Comparison of ENCODE assay signal across 8 cellular contexts in genomic region chr13:50079278-50080157, GRCh38.
DNase-seq lines count a peak whose midpoint lies in the region; ATAC-seq, FAIRE-seq and TF ChIP-seq lines count a peak whose summit lies in the region.

No MANE protein-coding gene starts in this region.

- no peak for DNase-seq in BJ (ENCODE audit: low read depth)
- DNase-seq in Karpas-422, result no peak
- peak; percentile 17 for DNase-seq in bronchial epithelial cell (ENCODE audit: low read depth)
- DNase-seq in naive thymus-derived CD8-positive, alpha-beta T cell, result no peak
- no peak for DNase-seq in NCI-H1436 (lab: John Stamatoyannopoulos, UW)
- DNase-seq in HCEC 1CT, result no peak
- no peak for DNase-seq in HTR-8/SVneo (ENCODE audit: insufficient read length, low spot score)

- peaks cover 29% of the 10 kb centered on the region for H4K20me1 ChIP-seq in Karpas-422 (ENCODE audit: insufficient read depth, low read depth, low read length)

- ATAC-seq in naive thymus-derived CD8-positive, alpha-beta T cell, result no peak
- ATAC-seq in GM21723 (IDR thresholded peaks at IDR 0.05; ENCODE audit: unreplicated experiment), result no peak

- H3K27ac ChIP-seq in Karpas-422 (ENCODE audit: low read length), result peak overlapping the region; percentile 92

- peaks cover 64% of the 10 kb centered on the region for H3K4me1 ChIP-seq in Karpas-422 (ENCODE audit: low read length)

- H3K27ac Mint-ChIP-seq in naive thymus-derived CD8-positive, alpha-beta T cell, result peak overlapping the region in 5 of 10 donors; percentile 55 to 91 (median 89)

- TF ChIP-seq CTCF in BJ (IDR thresholded peaks at IDR 0.05; ENCODE audit: insufficient read depth, low read depth, low read length), result no peak
- TF ChIP-seq CTCF in bronchial epithelial cell (IDR thresholded peaks at IDR 0.05; ENCODE audit: insufficient read depth, low read length, severe bottlenecking), result no peak

- H3K9me2 ChIP-seq in Karpas-422 (replicated peaks; ENCODE audit: insufficient read depth, low read length), result no peaks in the 10 kb centered on the region

- peaks cover 91% of the 10 kb centered on the region for H3K79me2 ChIP-seq in Karpas-422 (ENCODE audit: low read length)

- H3K4me1 Mint-ChIP-seq in naive thymus-derived CD8-positive, alpha-beta T cell, result peaks cover 7 to 65% (median 28%) of the 10 kb centered on the region in 4 donors

- POLR2A ChIA-PET in BJ (lab: Charles Lee), result interaction anchor here (0.5 kb wide), 1 partner anchor 41 kb away, joined by 3 read pairs; no protein-coding TSS in a partner anchor
- POLR2A ChIA-PET in naive thymus-derived CD8-positive, alpha-beta T cell (lab: Charles Lee), result interaction anchor here (0.7 to 11.9 kb wide), 5 partner anchors 47 to 813 kb away, joined by 3 to 176 read pairs (median 7); partner anchors contain the start of gene TRIM13

- no peaks in the 10 kb centered on the region for H3K36me3 ChIP-seq in BJ (ENCODE audit: control insufficient read depth, insufficient read depth, low read length)
- H3K36me3 ChIP-seq in Karpas-422 (ENCODE audit: insufficient read depth, low read length), result peaks cover 18% of the 10 kb centered on the region
- H3K36me3 ChIP-seq in bronchial epithelial cell (ENCODE audit: control insufficient read depth, insufficient read depth, low read length), result no peaks in the 10 kb centered on the region

- no peak overlapping the region for H2AFZ ChIP-seq in Karpas-422 (ENCODE audit: low read length)

- H3K9me3 ChIP-seq in Karpas-422 (ENCODE audit: low read length), result no peaks in the 10 kb centered on the region

- peaks cover 0 to 7% (median 0%) of the 10 kb centered on the region in 9 donors for H3K9me3 Mint-ChIP-seq in naive thymus-derived CD8-positive, alpha-beta T cell

- peak overlapping the region; percentile 97 for H3K9ac ChIP-seq in Karpas-422 (ENCODE audit: low read length)

- CTCF ChIA-PET in BJ (lab: Yijun Ruan, JAX), result interaction anchor here (0.6 to 4.7 kb wide), 7 partner anchors 11 to 832 kb away, joined by 3 to 29 read pairs (median 3); partner anchors contain the start of gene TRIM13

- peaks cover 9 to 35% (median 12%) of the 10 kb centered on the region in 5 donors for H3K27me3 Mint-ChIP-seq in naive thymus-derived CD8-positive, alpha-beta T cell

- peak overlapping the region; percentile 90 to 99 (median 96) for H3K4me3 Mint-ChIP-seq in naive thymus-derived CD8-positive, alpha-beta T cell

- H3K4me2 ChIP-seq in Karpas-422 (ENCODE audit: low read depth, low read length, poor library complexity, severe bottlenecking), result peak overlapping the region; percentile 82

- no peak for FAIRE-seq in bronchial epithelial cell (lab: Jason Lieb, UNC)
- no peak for FAIRE-seq in HTR-8/SVneo (lab: Jason Lieb, UNC)

- H3K4me3 ChIP-seq in BJ (ENCODE audit: low read depth, low read length) (peak overlapping the region; percentile 95), Karpas-422 (ENCODE audit: low read length) (peak overlapping the region; percentile 96), bronchial epithelial cell (ENCODE audit: low read depth, low read length) (peak overlapping the region; percentile 92)

- no peaks in the 10 kb centered on the region for H3K27me3 ChIP-seq in BJ (ENCODE audit: control insufficient read depth, insufficient read depth, low read length)
- no peaks in the 10 kb centered on the region for H3K27me3 ChIP-seq in Karpas-422 (ENCODE audit: low read length)
- no peaks in the 10 kb centered on the region for H3K27me3 ChIP-seq in bronchial epithelial cell (ENCODE audit: control insufficient read depth, insufficient read depth, low read length)

- peaks cover 0 to 5% (median 0%) of the 10 kb centered on the region in 3 donors for H3K36me3 Mint-ChIP-seq in naive thymus-derived CD8-positive, alpha-beta T cell
